ENCODE assay signal across 20 cellular contexts in genomic region chr9:138043411-138044345, GRCh38.
DNase-seq lines count a peak whose midpoint lies in the region; ATAC-seq and TF ChIP-seq lines count a peak whose summit lies in the region.
"Had no signal": no experiment of that assay in that cellular context is flagged by ENCODE, and none has a peak within 500 bp of the region (broad histone marks: within the 10 kb centered on the region; RNA-seq: fewer than 3 reads in every experiment).

No MANE protein-coding gene starts in this region.

- peak; percentile 3 for DNase-seq in activated CD4-positive, alpha-beta T cell treated with anti-CD3 and anti-CD28 coated beads, Interleukin-2, amount 10 ng/mL, durations not matched to agents 7 days and 5 days
- DNase-seq in activated CD4-positive, alpha-beta T cell treated with anti-CD3 and anti-CD28 coated beads, Interleukin-2, amount 10 ng/mL, durations not matched to agents 24 days and 14 days, result no peak
- peak; percentile 7 for DNase-seq in activated B cell treated with CpG ODN at 0.5 μM for 24 hours
- peak; percentile 83 for DNase-seq in mesenteric fat pad (ENCODE audit: low spot score)
- peak; percentile 11 for DNase-seq in testis
- no peak for DNase-seq in GM23338 (ENCODE audit: low spot score)
- DNase-seq in HCEC 1CT, result no peak
- DNase-seq in activated CD4-positive, alpha-beta T cell treated with anti-CD3 and anti-CD28 coated beads for 48 hours, result no peak
- DNase-seq: activated CD4-positive, alpha-beta T cell treated with anti-CD3 and anti-CD28 coated beads for 1 hour; Kasumi-1; kidney glomerular epithelial cell; naive B cell; NCI-H1930; NCI-H2227 treated with DMSO at 0.1 percent for 48 hours; NCI-H774; pancreas; Right ventricle myocardium superior had no signal

- ATAC-seq in activated B cell treated with CpG ODN at 0.5 μM for 24 hours (ENCODE audit: low read depth) (no peak), GM23338 (no peak)
- ATAC-seq: body of pancreas, pancreas had no signal

- no peak overlapping the region for H3K4me2 ChIP-seq in GM23338

- no peaks in the 10 kb centered on the region for H3K4me1 ChIP-seq in testis
- no peaks in the 10 kb centered on the region for H3K4me1 ChIP-seq in GM23338 (ENCODE audit: insufficient read depth)
- H3K4me1 ChIP-seq: body of pancreas, pancreas had no signal

- no peaks in the 10 kb centered on the region for H3K36me3 Mint-ChIP-seq in activated CD4-positive, alpha-beta T cell treated with anti-CD3 and anti-CD28 coated beads, Interleukin-2, amount 10 ng/mL, durations not matched to agents 7 days and 5 days (ENCODE audit: low read depth)
- H3K36me3 Mint-ChIP-seq in activated CD4-positive, alpha-beta T cell treated with anti-CD3 and anti-CD28 coated beads, Interleukin-2, amount 10 ng/mL, durations not matched to agents 24 days and 14 days (ENCODE audit: low read depth), result no peaks in the 10 kb centered on the region
- H3K36me3 Mint-ChIP-seq in activated B cell treated with CpG ODN at 0.5 μM for 24 hours (ENCODE audit: low read depth) (no peaks in the 10 kb centered on the region), GM23338 (ENCODE audit: low read depth) (peaks cover 10% of the 10 kb centered on the region; the same call in 2 of the 3 replicates)
- H3K36me3 Mint-ChIP-seq: memory B cell, naive B cell had no signal

- no peaks in the 10 kb centered on the region for H3K79me2 ChIP-seq in GM23338 (replicated peaks; ENCODE audit: insufficient read depth)

- intact Hi-C loops in activated CD4-positive, alpha-beta T cell treated with anti-CD3 and anti-CD28 coated beads, Interleukin-2, amount 10 ng/mL, durations not matched to agents 24 days and 14 days (cut with micrococcal nuclease), result no loop called here
- intact Hi-C loops in activated B cell treated with CpG ODN at 0.5 μM for 24 hours (cut with micrococcal nuclease) (no loop called here), testis (cut with DNase I; ENCODE audit: low total_unique reads) (no loop called here)

- no peaks in the 10 kb centered on the region for H3K9me3 Mint-ChIP-seq in activated CD4-positive, alpha-beta T cell treated with anti-CD3 and anti-CD28 coated beads, Interleukin-2, amount 10 ng/mL, durations not matched to agents 7 days and 5 days
- H3K9me3 Mint-ChIP-seq in activated CD4-positive, alpha-beta T cell treated with anti-CD3 and anti-CD28 coated beads, Interleukin-2, amount 10 ng/mL, durations not matched to agents 24 days and 14 days, result no peaks in the 10 kb centered on the region
- H3K9me3 Mint-ChIP-seq in activated B cell treated with CpG ODN at 0.5 μM for 24 hours (no peaks in the 10 kb centered on the region), GM23338 (no peaks in the 10 kb centered on the region)
- H3K9me3 Mint-ChIP-seq: memory B cell had no signal

- no peak for TF ChIP-seq POLR2A in testis (IDR thresholded peaks at IDR 0.05)

- CTCF ChIA-PET in activated CD4-positive, alpha-beta T cell treated with anti-CD3 and anti-CD28 coated beads, Interleukin-2, amount 10 ng/mL, durations not matched to agents 7 days and 5 days (lab: Charles Lee), result no interaction called here
- CTCF ChIA-PET in activated B cell treated with CpG ODN at 0.5 μM for 24 hours (lab: Charles Lee), result no interaction called here

- TF ChIP-seq CTCF in activated B cell treated with CpG ODN at 0.5 μM for 24 hours (IDR thresholded peaks at IDR 0.05), result no peak
- TF ChIP-seq CTCF in testis (IDR thresholded peaks at IDR 0.05), result no peak
- no peak for TF ChIP-seq CTCF in GM23338 (conservative IDR thresholded peaks at IDR 0.05; ENCODE audit: low read depth in 2 of 2)

- 94 to 95% methylated on average over 37 to 42 of the region's 42 CpGs for WGBS in testis, 2 donors

- POLR2A ChIA-PET in activated CD4-positive, alpha-beta T cell treated with anti-CD3 and anti-CD28 coated beads, Interleukin-2, amount 10 ng/mL, durations not matched to agents 7 days and 5 days (lab: Charles Lee), result no interaction called here
- POLR2A ChIA-PET in activated B cell treated with CpG ODN at 0.5 μM for 24 hours (lab: Charles Lee), result no interaction called here

- no peaks in the 10 kb centered on the region for H3F3A ChIP-seq in GM23338 (replicated peaks; ENCODE audit: low read depth)

- H3K4me3 ChIP-seq in testis (no peak overlapping the region), GM23338 (no peak overlapping the region)
- H3K4me3 ChIP-seq: body of pancreas, pancreas had no signal

- H3K9me3 ChIP-seq in testis, result no peaks in the 10 kb centered on the region
- H3K9me3 ChIP-seq: body of pancreas, pancreas had no signal

- no peaks in the 10 kb centered on the region for H4K20me1 ChIP-seq in GM23338 (replicated peaks; ENCODE audit: insufficient read depth)

- H3K27me3 ChIP-seq in testis (no peaks in the 10 kb centered on the region), GM23338 (ENCODE audit: insufficient read depth) (no peaks in the 10 kb centered on the region)
- H3K27me3 ChIP-seq: body of pancreas, pancreas had no signal

- no peaks in the 10 kb centered on the region for H3K9me2 ChIP-seq in GM23338 (ENCODE audit: insufficient read depth)

- no peaks in the 10 kb centered on the region for H3K4me1 Mint-ChIP-seq in activated CD4-positive, alpha-beta T cell treated with anti-CD3 and anti-CD28 coated beads, Interleukin-2, amount 10 ng/mL, durations not matched to agents 7 days and 5 days
- no peaks in the 10 kb centered on the region for H3K4me1 Mint-ChIP-seq in activated CD4-positive, alpha-beta T cell treated with anti-CD3 and anti-CD28 coated beads, Interleukin-2, amount 10 ng/mL, durations not matched to agents 24 days and 14 days
- H3K4me1 Mint-ChIP-seq in activated B cell treated with CpG ODN at 0.5 μM for 24 hours (no peaks in the 10 kb centered on the region), GM23338 (no peaks in the 10 kb centered on the region)
- H3K4me1 Mint-ChIP-seq: B cell, naive B cell had no signal

- H3K4me3 Mint-ChIP-seq in activated CD4-positive, alpha-beta T cell treated with anti-CD3 and anti-CD28 coated beads, Interleukin-2, amount 10 ng/mL, durations not matched to agents 7 days and 5 days, result no peak overlapping the region
- no peak overlapping the region for H3K4me3 Mint-ChIP-seq in activated CD4-positive, alpha-beta T cell treated with anti-CD3 and anti-CD28 coated beads, Interleukin-2, amount 10 ng/mL, durations not matched to agents 24 days and 14 days
- H3K4me3 Mint-ChIP-seq in activated B cell treated with CpG ODN at 0.5 μM for 24 hours (no peak overlapping the region), GM23338 (no peak overlapping the region)
- H3K4me3 Mint-ChIP-seq: B cell, memory B cell, naive B cell had no signal

- no peak overlapping the region for H2AFZ ChIP-seq in GM23338

- H3K27me3 Mint-ChIP-seq in activated CD4-positive, alpha-beta T cell treated with anti-CD3 and anti-CD28 coated beads, Interleukin-2, amount 10 ng/mL, durations not matched to agents 7 days and 5 days, result peaks cover 2% of the 10 kb centered on the region
- H3K27me3 Mint-ChIP-seq in activated CD4-positive, alpha-beta T cell treated with anti-CD3 and anti-CD28 coated beads, Interleukin-2, amount 10 ng/mL, durations not matched to agents 24 days and 14 days, result no peaks in the 10 kb centered on the region
- H3K27me3 Mint-ChIP-seq in activated B cell treated with CpG ODN at 0.5 μM for 24 hours (peaks cover 11% of the 10 kb centered on the region), GM23338 (ENCODE audit: insufficient read depth, low read depth, poor library complexity) (peaks cover 4% of the 10 kb centered on the region)

- H3K27ac ChIP-seq in testis (no peak overlapping the region), GM23338 (ENCODE audit: low read depth) (no peak overlapping the region)
- H3K27ac ChIP-seq: body of pancreas, pancreas had no signal

- H3K36me3 ChIP-seq in testis (ENCODE audit: low read depth, missing control alignments) (no peaks in the 10 kb centered on the region), GM23338 (ENCODE audit: insufficient read depth) (no peaks in the 10 kb centered on the region)
- H3K36me3 ChIP-seq: pancreas had no signal

- no peak overlapping the region for H3K27ac Mint-ChIP-seq in activated CD4-positive, alpha-beta T cell treated with anti-CD3 and anti-CD28 coated beads, Interleukin-2, amount 10 ng/mL, durations not matched to agents 7 days and 5 days
- H3K27ac Mint-ChIP-seq in activated CD4-positive, alpha-beta T cell treated with anti-CD3 and anti-CD28 coated beads, Interleukin-2, amount 10 ng/mL, durations not matched to agents 24 days and 14 days, result no peak overlapping the region
- H3K27ac Mint-ChIP-seq in activated B cell treated with CpG ODN at 0.5 μM for 24 hours, result no peak overlapping the region
- H3K27ac Mint-ChIP-seq in GM23338, result no peak overlapping the region
- H3K27ac Mint-ChIP-seq: B cell, memory B cell, naive B cell had no signal

TF ChIP-seq in GM23338, 12 proteins besides CTCF, POLR2A, EP300 and RAD21 (continues in another document):
- TF ChIP-seq REST (IDR thresholded peaks at IDR 0.05; ENCODE audit: unreplicated experiment) (no peak), NANOG (IDR thresholded peaks at IDR 0.05; ENCODE audit: borderline replicate concordance) (no peak), JUNB (IDR thresholded peaks at IDR 0.05; ENCODE audit: unreplicated experiment) (no peak), ZNF331 (CRISPR knock-in tag; IDR thresholded peaks at IDR 0.05; ENCODE audit: low read depth) (no peak), CREB1 (CRISPR knock-in tag; IDR thresholded peaks at IDR 0.05; ENCODE audit: low read depth) (no peak), EZH2 (IDR thresholded peaks at IDR 0.05; ENCODE audit: low read depth, unreplicated experiment) (no peak)

Comparison
In these comparisons a context has a peak if more than half of its experiments do, and no peak if none do; other contexts are left out.
1. DNase-seq: peak in activated CD4-positive, alpha-beta T cell treated with anti-CD3 and anti-CD28 coated beads, Interleukin-2, amount 10 ng/mL, durations not matched to agents 7 days and 5 days (single experiment), activated B cell treated with CpG ODN at 0.5 μM for 24 hours (single experiment), mesenteric fat pad (single experiment) and testis (single experiment); none in activated CD4-positive, alpha-beta T cell treated with anti-CD3 and anti-CD28 coated beads, Interleukin-2, amount 10 ng/mL, durations not matched to agents 24 days and 14 days (single experiment), GM23338 (single experiment), HCEC 1CT (single experiment) and activated CD4-positive, alpha-beta T cell treated with anti-CD3 and anti-CD28 coated beads for 48 hours (single experiment).